10 cellular contexts compared by ENCODE assay signal in genomic region chr3:64399205-64399800, GRCh38.
DNase-seq lines count a peak whose midpoint lies in the region; ATAC-seq, FAIRE-seq and TF ChIP-seq lines count a peak whose summit lies in the region.
"Had no signal": no experiment of that assay in that cellular context is flagged by ENCODE, and none has a peak within 500 bp of the region (broad histone marks: within the 10 kb centered on the region; RNA-seq: fewer than 3 reads in every experiment).

No MANE protein-coding gene starts in this region.

- H4K20me1 ChIP-seq in OCI-LY3 (ENCODE audit: insufficient read depth, low read length) (no peaks in the 10 kb centered on the region), endothelial cell of umbilical vein (replicated peaks; ENCODE audit: control insufficient read depth, extremely low read depth, insufficient read depth, low read length) (no peaks in the 10 kb centered on the region)

- no peaks in the 10 kb centered on the region for H3K9me1 ChIP-seq in endothelial cell of umbilical vein (replicated peaks; ENCODE audit: control insufficient read depth, extremely low read depth, insufficient read depth, low read length)

- CTCF ChIA-PET in activated CD4-positive, alpha-beta T cell treated with anti-CD3 and anti-CD28 coated beads for 36 hours (lab: Charles Lee), result interaction anchor here (0.6 kb wide), 1 partner anchor 368 kb away, joined by 3 read pairs; no protein-coding TSS in a partner anchor
- CTCF ChIA-PET in endothelial cell of umbilical vein (lab: Charles Lee), result interaction anchor here (1.1 to 9.3 kb wide), 9 partner anchors 26 to 372 kb away, joined by 3 to 112 read pairs (median 6); partner anchors contain the start of gene PRICKLE2

- POLR2A ChIA-PET in activated CD4-positive, alpha-beta T cell treated with anti-CD3 and anti-CD28 coated beads for 36 hours (lab: Charles Lee), result no interaction called here
- POLR2A ChIA-PET in endothelial cell of umbilical vein (lab: Charles Lee), result no interaction called here

- H3K27me3 Mint-ChIP-seq in activated CD4-positive, alpha-beta T cell treated with anti-CD3 and anti-CD28 coated beads for 36 hours, result no peaks in the 10 kb centered on the region
- H3K27me3 Mint-ChIP-seq: stimulated activated naive CD8-positive, alpha-beta T cell treated with anti-CD3 and anti-CD28 coated beads, Interleukin-15, Interleukin-2, amounts not matched to agents 100 ng/mL and 50 ng/mL, for 24 hours had no signal

- dilution Hi-C loops in endothelial cell of umbilical vein (cut with MboI; ENCODE audit: extremely low pct_ligation_motif_present, low sequenced_read_pairs), result no loop called here

- H3K27ac Mint-ChIP-seq in activated CD4-positive, alpha-beta T cell treated with anti-CD3 and anti-CD28 coated beads for 36 hours, result no peak overlapping the region
- H3K27ac Mint-ChIP-seq: stimulated activated naive CD8-positive, alpha-beta T cell treated with anti-CD3 and anti-CD28 coated beads, Interleukin-15, Interleukin-2, amounts not matched to agents 100 ng/mL and 50 ng/mL, for 24 hours had no signal

- H3K27ac ChIP-seq in OCI-LY3 (ENCODE audit: low read length), result no peak overlapping the region
- H3K27ac ChIP-seq in endothelial cell of umbilical vein (ENCODE audit: insufficient read depth, low read depth, low read length), result no peak overlapping the region

- no peak overlapping the region for H3K4me3 ChIP-seq in OCI-LY3 (ENCODE audit: low read length)
- no peak overlapping the region for H3K4me3 ChIP-seq in endothelial cell of umbilical vein (replicated peaks in 1 of 3; ENCODE audit: insufficient read depth in 1 of 3, low read depth in 1 of 3, low read length in 3 of 3)

- H3K4me3 Mint-ChIP-seq in activated CD4-positive, alpha-beta T cell treated with anti-CD3 and anti-CD28 coated beads for 36 hours, result no peak overlapping the region
- H3K4me3 Mint-ChIP-seq: stimulated activated naive CD8-positive, alpha-beta T cell treated with anti-CD3 and anti-CD28 coated beads, Interleukin-15, Interleukin-2, amounts not matched to agents 100 ng/mL and 50 ng/mL, for 24 hours had no signal

- no peaks in the 10 kb centered on the region for H3K36me3 Mint-ChIP-seq in activated CD4-positive, alpha-beta T cell treated with anti-CD3 and anti-CD28 coated beads for 36 hours (ENCODE audit: low read depth)

- ATAC-seq in activated CD4-positive, alpha-beta T cell treated with anti-CD3 and anti-CD28 coated beads for 36 hours, result peak; percentile 42
- peak; percentile 70 for ATAC-seq in HG02885 (IDR thresholded peaks at IDR 0.05; ENCODE audit: poor library complexity, unreplicated experiment)
- no peak for ATAC-seq in GM21528 (IDR thresholded peaks at IDR 0.05; ENCODE audit: low FRiP score, unreplicated experiment)

- H3K27me3 ChIP-seq in OCI-LY3 (ENCODE audit: low read depth, low read length), result no peaks in the 10 kb centered on the region
- peaks cover 0 to 6% of the 10 kb centered on the region in 2 experiments for H3K27me3 ChIP-seq in endothelial cell of umbilical vein (ENCODE audit: control insufficient read depth in 2 of 2, insufficient read depth in 2 of 2, low read length in 2 of 2)

- H3K9ac ChIP-seq in OCI-LY3 (ENCODE audit: low read length) (no peak overlapping the region), endothelial cell of umbilical vein (replicated peaks; ENCODE audit: extremely low read depth, insufficient read depth, low read length) (no peak overlapping the region)

- H3K4me2 ChIP-seq in OCI-LY3 (ENCODE audit: low read length), result no peak overlapping the region
- no peak overlapping the region for H3K4me2 ChIP-seq in endothelial cell of umbilical vein (ENCODE audit: insufficient read depth, low read length)

- no peaks in the 10 kb centered on the region for H3K4me1 Mint-ChIP-seq in activated CD4-positive, alpha-beta T cell treated with anti-CD3 and anti-CD28 coated beads for 36 hours

- TF ChIP-seq POLR2A in endothelial cell of umbilical vein (IDR thresholded peaks at IDR 0.05; ENCODE audit: low read depth, low read length), result no peak

- BruUV-seq in endothelial cell of umbilical vein (replicated peaks; lab: Mats Ljungman, UMichigan), result no TSS peak

- peak; percentile 18 for DNase-seq in activated CD4-positive, alpha-beta T cell treated with anti-CD3 and anti-CD28 coated beads for 36 hours
- DNase-seq in activated CD4-positive, alpha-beta T cell treated with anti-CD3 and anti-CD28 coated beads for 1 hour, result no peak
- DNase-seq in endothelial cell of umbilical vein (ENCODE audit: low read depth, low spot score), result peak; percentile 77
- peak; percentile 41 for DNase-seq in midbrain (lab: John Stamatoyannopoulos, UW)
- DNase-seq in central memory CD4-positive, alpha-beta T cell, result no peak

- H3K36me3 ChIP-seq in OCI-LY3 (replicated peaks; ENCODE audit: low read depth, low read length), result no peaks in the 10 kb centered on the region
- H3K36me3 ChIP-seq in endothelial cell of umbilical vein (ENCODE audit: control insufficient read depth in 2 of 2, extremely low read depth in 1 of 2, insufficient read depth in 2 of 2, low read length in 2 of 2), result no peaks in the 10 kb centered on the region

- no peaks in the 10 kb centered on the region for H3K9me3 Mint-ChIP-seq in activated CD4-positive, alpha-beta T cell treated with anti-CD3 and anti-CD28 coated beads for 36 hours (ENCODE audit: low read depth)
- H3K9me3 Mint-ChIP-seq: stimulated activated naive CD8-positive, alpha-beta T cell treated with anti-CD3 and anti-CD28 coated beads, Interleukin-15, Interleukin-2, amounts not matched to agents 100 ng/mL and 50 ng/mL, for 24 hours had no signal

- FAIRE-seq in endothelial cell of umbilical vein (lab: Jason Lieb, UNC), result peak; percentile 47
- FAIRE-seq: colon had no signal

- H3K9me3 ChIP-seq in OCI-LY3 (ENCODE audit: insufficient read depth, low read length) (no peaks in the 10 kb centered on the region), endothelial cell of umbilical vein (replicated peaks; ENCODE audit: control insufficient read depth, insufficient read depth, low read length) (no peaks in the 10 kb centered on the region)

- H3K4me1 ChIP-seq in OCI-LY3 (ENCODE audit: low read length) (no peaks in the 10 kb centered on the region), endothelial cell of umbilical vein (ENCODE audit: control insufficient read depth, extremely low read depth, insufficient read depth, low read length) (no peaks in the 10 kb centered on the region)

- peak; percentile 81 for TF ChIP-seq CTCF in OCI-LY3 (IDR thresholded peaks at IDR 0.05; ENCODE audit: low read depth, low read length)
- TF ChIP-seq CTCF in endothelial cell of umbilical vein (IDR thresholded peaks at IDR 0.05; ENCODE audit: extremely low read depth in 1 of 2, insufficient read depth in 1 of 2, low read depth in 1 of 2, low read length in 2 of 2), result peak; percentile 61 to 63

- no peaks in the 10 kb centered on the region for H3K79me2 ChIP-seq in OCI-LY3 (ENCODE audit: low read length)
- no peaks in the 10 kb centered on the region for H3K79me2 ChIP-seq in endothelial cell of umbilical vein (ENCODE audit: control insufficient read depth, insufficient read depth, low read length)

- intact Hi-C loops in activated CD4-positive, alpha-beta T cell treated with anti-CD3 and anti-CD28 coated beads for 36 hours (cut with DNase I, micrococcal nuclease), result loop anchor here (1.0 kb wide), 2 partner anchors 85 to 369 kb away; no protein-coding TSS in a partner anchor
- intact Hi-C loops in endothelial cell of umbilical vein (cut with micrococcal nuclease), result loop anchor here (1.0 to 5.0 kb wide), 8 partner anchors 77 to 369 kb away; partner anchors contain the start of gene PRICKLE2

- no peak overlapping the region; the same call in 1 of the 2 replicates for H2AFZ ChIP-seq in OCI-LY3 (ENCODE audit: low read depth, low read length)
- no peak overlapping the region for H2AFZ ChIP-seq in endothelial cell of umbilical vein (ENCODE audit: low read depth, low read length)

TF ChIP-seq in endothelial cell of umbilical vein, 7 proteins besides CTCF, POLR2A, EP300 and RAD21:
- TF ChIP-seq EZH2 (IDR thresholded peaks at IDR 0.05; ENCODE audit: borderline replicate concordance, low read depth, low read length, severe bottlenecking), result no peak
- no peak for TF ChIP-seq POLR2AphosphoS5 (IDR thresholded peaks at IDR 0.05; ENCODE audit: insufficient read depth, low read depth, low read length)
- no peak for TF ChIP-seq FOS (IDR thresholded peaks at IDR 0.05; ENCODE audit: borderline replicate concordance, insufficient read depth, low read length)
- TF ChIP-seq MYC (IDR thresholded peaks at IDR 0.05; ENCODE audit: low read depth, low read length), result no peak
- no peak for TF ChIP-seq JUN (IDR thresholded peaks at IDR 0.05; ENCODE audit: borderline replicate concordance, insufficient read depth, insufficient read length, low read depth)
- no peak for TF ChIP-seq GATA2 (IDR thresholded peaks at IDR 0.05; ENCODE audit: insufficient read depth, insufficient read length, low read depth, low read length)
- no peak for TF ChIP-seq MAX (IDR thresholded peaks at IDR 0.05; ENCODE audit: insufficient read depth, insufficient read length)
TF ChIP-seq in endothelial cell of umbilical vein: peak in this region for 0.

Comparison
In these comparisons a context has a peak if more than half of its experiments do, and no peak if none do; other contexts are left out.
1. DNase-seq: peak in activated CD4-positive, alpha-beta T cell treated with anti-CD3 and anti-CD28 coated beads for 36 hours (single experiment), endothelial cell of umbilical vein (single experiment) and midbrain (single experiment); none in activated CD4-positive, alpha-beta T cell treated with anti-CD3 and anti-CD28 coated beads for 1 hour (single experiment) and central memory CD4-positive, alpha-beta T cell (single experiment).